In genomic region chr2:172513935-172514586, GRCh38 we compare ENCODE assay signal across 1 cellular context.
TF ChIP-seq lines count a peak whose summit lies in the region.

No MANE protein-coding gene starts in this region.

TF ChIP-seq in K562, 482 proteins besides CTCF, POLR2A, EP300 and RAD21 (continued from another document and continues in another):
- no peak for TF ChIP-seq PBX2 (CRISPR knock-in tag; IDR thresholded peaks at IDR 0.05; ENCODE audit: low read depth)
- no peak for TF ChIP-seq PBX2 (tag; conservative IDR thresholded peaks at IDR 0.05; ENCODE audit: low read depth)
- TF ChIP-seq SOX6 (IDR thresholded peaks at IDR 0.05), result peak; percentile 95
- TF ChIP-seq FOXK2 (conservative IDR thresholded peaks at IDR 0.05 in 1 of 2, IDR thresholded peaks at IDR 0.05 in 1 of 2; ENCODE audit: low read depth in 2 of 2), result peak; percentile 41 to 57; a peak in 2 of 4 replicates
- no peak for TF ChIP-seq RBM15 (IDR thresholded peaks at IDR 0.05; ENCODE audit: insufficient read depth, low read length)
- no peak for TF ChIP-seq ZBTB7A (IDR thresholded peaks at IDR 0.05; ENCODE audit: borderline replicate concordance, control insufficient read depth, low read depth, low read length)
- no peak for TF ChIP-seq ZNF232 (CRISPR knock-in tag; IDR thresholded peaks at IDR 0.05)
- no peak; the same call in 1 of the 2 replicates for TF ChIP-seq PML (IDR thresholded peaks at IDR 0.05; ENCODE audit: low read length)
- 0 out of 2 replicates have a peak, but pooled peaks have one; percentile 53 for TF ChIP-seq ELF4 (CRISPR knock-in tag; IDR thresholded peaks at IDR 0.05)
- TF ChIP-seq ZNF449 (CRISPR knock-in tag; IDR thresholded peaks at IDR 0.05), result no peak
- TF ChIP-seq ZNF324 (CRISPR knock-in tag; IDR thresholded peaks at IDR 0.05), result no peak
- TF ChIP-seq ZBTB34 (CRISPR knock-in tag; IDR thresholded peaks at IDR 0.05), result no peak
- peak in 1 of 2 experiments; percentile 56; a peak in 1 of 4 replicates for TF ChIP-seq RCOR1 (IDR thresholded peaks at IDR 0.05; ENCODE audit: borderline replicate concordance in 1 of 2, low read depth in 2 of 2, low read length in 2 of 2)
- TF ChIP-seq HCFC1 (IDR thresholded peaks at IDR 0.05; ENCODE audit: low read depth, low read length), result no peak
- peak; percentile 29 for TF ChIP-seq PRDM10 (IDR thresholded peaks at IDR 0.05; ENCODE audit: partially characterized antibody)
- TF ChIP-seq NCOA1 (IDR thresholded peaks at IDR 0.05; ENCODE audit: low read depth), result no peak
- TF ChIP-seq FOXP4 (CRISPR knock-in tag; IDR thresholded peaks at IDR 0.05; ENCODE audit: borderline replicate concordance), result no peak
- peak; percentile 75; the same call in 1 of the 2 replicates for TF ChIP-seq ZNF384 (IDR thresholded peaks at IDR 0.05; ENCODE audit: low read depth, low read length)
- no peak for TF ChIP-seq MED1 (CRISPR knock-in tag; IDR thresholded peaks at IDR 0.05; ENCODE audit: borderline replicate concordance)
- TF ChIP-seq ZBTB11 (CRISPR knock-in tag; IDR thresholded peaks at IDR 0.05), result peak in 1 of 3 experiments; percentile 52; a peak in 1 of 6 replicates
- TF ChIP-seq GTF2A2 (tag; IDR thresholded peaks at IDR 0.05), result no peak
- peak; percentile 58; the same call in 1 of the 2 replicates for TF ChIP-seq ZNF766 (CRISPR knock-in tag; conservative IDR thresholded peaks at IDR 0.05)
- no peak for TF ChIP-seq HBP1 (CRISPR knock-in tag; IDR thresholded peaks at IDR 0.05)
- no peak for TF ChIP-seq KLF10 (CRISPR knock-in tag; IDR thresholded peaks at IDR 0.05)
- no peak for TF ChIP-seq YBX1 (IDR thresholded peaks at IDR 0.05)
- no peak for TF ChIP-seq COPS2 (conservative IDR thresholded peaks at IDR 0.05)
- no peak for TF ChIP-seq E2F3 (CRISPR knock-in tag; IDR thresholded peaks at IDR 0.05)
- no peak for TF ChIP-seq HES1 (IDR thresholded peaks at IDR 0.05; ENCODE audit: low read depth)
- no peak for TF ChIP-seq STAT5A (IDR thresholded peaks at IDR 0.05; ENCODE audit: borderline replicate concordance, low read length)
- no peak for TF ChIP-seq DDX20 (tag; IDR thresholded peaks at IDR 0.05; ENCODE audit: low read depth)
- no peak for TF ChIP-seq ETS2 (tag; IDR thresholded peaks at IDR 0.05; ENCODE audit: borderline replicate concordance, poor library complexity, severe bottlenecking)
- TF ChIP-seq RAD51 (IDR thresholded peaks at IDR 0.05; ENCODE audit: borderline replicate concordance, low read depth), result no peak
- peak; percentile 62 for TF ChIP-seq CBFA2T3 (IDR thresholded peaks at IDR 0.05)
- no peak for TF ChIP-seq TCFL5 (CRISPR knock-in tag; conservative IDR thresholded peaks at IDR 0.05)
- TF ChIP-seq CREB1 (IDR thresholded peaks at IDR 0.05), result no peak
- TF ChIP-seq CREB1 (CRISPR knock-in tag; IDR thresholded peaks at IDR 0.05), result no peak
- no peak for TF ChIP-seq HIVEP1 (CRISPR knock-in tag; IDR thresholded peaks at IDR 0.05)
- no peak for TF ChIP-seq MLX (CRISPR knock-in tag; conservative IDR thresholded peaks at IDR 0.05)
- TF ChIP-seq SPI1 (IDR thresholded peaks at IDR 0.05; ENCODE audit: borderline replicate concordance, low read depth, low read length), result peak; percentile 56; the same call in 1 of the 2 replicates
- no peak for TF ChIP-seq SMARCB1 (IDR thresholded peaks at IDR 0.05; ENCODE audit: insufficient read length, low read depth)
